Comparison of ENCODE assay signal across 8 cellular contexts in the genomic region with DNA sequence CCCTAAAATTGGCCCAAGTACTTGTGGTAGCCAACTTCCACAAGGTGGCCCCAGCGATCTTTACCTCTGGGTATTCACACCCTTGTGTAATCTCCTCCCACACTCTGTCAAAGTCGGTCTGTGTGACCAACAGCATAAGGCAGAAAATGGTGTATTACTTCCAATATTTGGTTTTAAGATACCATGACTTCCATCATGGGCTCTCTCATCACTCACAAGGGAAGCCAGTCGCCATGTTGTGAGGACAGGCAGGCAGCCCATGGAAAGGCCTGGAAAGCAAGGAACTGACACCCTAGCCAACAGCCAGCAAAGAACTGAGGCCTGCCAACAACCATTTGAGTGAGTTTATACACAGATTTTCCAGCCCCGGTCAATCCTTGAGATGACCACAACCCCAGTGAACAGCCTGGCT.
DNase-seq lines count a peak whose midpoint lies in the region; ATAC-seq, FAIRE-seq and TF ChIP-seq lines count a peak whose summit lies in the region.

No MANE protein-coding gene starts in this region.

- CTCF ChIA-PET in MCF 10A (lab: Yijun Ruan, JAX) = interaction anchor here (0.7 to 6.8 kb wide), 24 partner anchors 8 to 698 kb away, joined by 3 to 63 read pairs (median 3); no protein-coding TSS in a partner anchor

- H3K9me3 ChIP-seq in kidney (ENCODE audit: control insufficient read depth in 1 of 2, low read length in 2 of 2) = no peaks in the 10 kb centered on the region

- POLR2A ChIA-PET in MCF 10A (lab: Yijun Ruan, JAX) = interaction anchor here (1.0 to 1.2 kb wide), 3 partner anchors 22 to 60 kb away, joined by 3 to 5 read pairs (median 3); no protein-coding TSS in a partner anchor

- no peaks in the 10 kb centered on the region for H3K36me3 Mint-ChIP-seq in MCF 10A (ENCODE audit: insufficient read depth, unreplicated experiment)

- no peaks in the 10 kb centered on the region for H3K36me3 ChIP-seq in kidney (ENCODE audit: control insufficient read depth in 1 of 2, insufficient read depth in 2 of 2, low read length in 2 of 2)

- BruUV-seq in MCF 10A (replicated peaks; lab: Mats Ljungman, UMichigan) = no TSS peak

- H3K4me3 Mint-ChIP-seq in MCF 10A (ENCODE audit: unreplicated experiment) = no peak overlapping the region

- no peaks in the 10 kb centered on the region for H3K9me3 Mint-ChIP-seq in MCF 10A (ENCODE audit: unreplicated experiment)

- peak; percentile 46 for FAIRE-seq in kidney (lab: Jason Lieb, UNC)

- peak; percentile 93 for ATAC-seq in GM18520 (IDR thresholded peaks at IDR 0.05; ENCODE audit: unreplicated experiment)
- ATAC-seq in HG03039 (IDR thresholded peaks at IDR 0.05; ENCODE audit: unreplicated experiment) = peak; percentile 86

- no peaks in the 10 kb centered on the region for H3K4me1 Mint-ChIP-seq in MCF 10A (ENCODE audit: insufficient read depth, unreplicated experiment)

- H3K27ac Mint-ChIP-seq in MCF 10A (ENCODE audit: low read depth, unreplicated experiment) = no peak overlapping the region

- peak; percentile 75 for DNase-seq in AG08395 (ENCODE audit: low spot score)
- DNase-seq in NCI-H2081 treated with DMSO at 0.1 percent for 48 hours (lab: John Stamatoyannopoulos, UW) = peak; percentile 77
- peak; percentile 51 for DNase-seq in UCSD-AML1 (lab: John Stamatoyannopoulos, UW; ENCODE audit: unreplicated experiment)
- peak; percentile 90 for DNase-seq in MCF 10A (ENCODE audit: unreplicated experiment)
- DNase-seq in kidney = peak; percentile 86
- peak; percentile 60 to 61 for DNase-seq in stimulated activated CD4-positive, alpha-beta T cell treated with anti-CD3 and anti-CD28 coated beads, Interleukin-2, amount 100 ng/mL, for 48 hours

- peaks cover 8 to 19% of the 10 kb centered on the region in 2 donors for H3K4me1 ChIP-seq in kidney (ENCODE audit: control insufficient read depth in 1 of 2, insufficient read depth in 1 of 2, low read depth in 1 of 2, low read length in 2 of 2)

- peak; percentile 89 for TF ChIP-seq CTCF in MCF 10A (IDR thresholded peaks at IDR 0.05; ENCODE audit: unreplicated experiment)
- peak; percentile 86 for TF ChIP-seq CTCF in kidney (IDR thresholded peaks at IDR 0.05; ENCODE audit: borderline replicate concordance, extremely low read depth, insufficient read depth)

- intact Hi-C loops in MCF 10A (cut with micrococcal nuclease) = loop anchor here (1.0 to 5.0 kb wide), 7 partner anchors 58 to 666 kb away; no protein-coding TSS in a partner anchor
- intact Hi-C loops in kidney (cut with DNase I) = no loop called here

- peak overlapping the region; percentile 17 to 43 for H3K9ac ChIP-seq in kidney (ENCODE audit: low read length in 2 of 2)

- H3K4me3 ChIP-seq in kidney (ENCODE audit: low read length in 2 of 2) = peak overlapping the region; percentile 29 to 32

- peak overlapping the region; percentile 73 to 80 for H3K27ac ChIP-seq in kidney (ENCODE audit: low read depth in 2 of 2, low read length in 2 of 2)

- peaks cover 5% of the 10 kb centered on the region for H3K27me3 Mint-ChIP-seq in MCF 10A (ENCODE audit: insufficient read depth, unreplicated experiment)

Comparison
In these comparisons a context has a peak if more than half of its experiments do, and no peak if none do; other contexts are left out.
1. Peak in every context shown above with its lines: DNase-seq, ATAC-seq, H3K4me3 ChIP-seq and H3K27ac ChIP-seq.